Comparison of ENCODE assay signal across 1 cellular context in the genomic region with DNA sequence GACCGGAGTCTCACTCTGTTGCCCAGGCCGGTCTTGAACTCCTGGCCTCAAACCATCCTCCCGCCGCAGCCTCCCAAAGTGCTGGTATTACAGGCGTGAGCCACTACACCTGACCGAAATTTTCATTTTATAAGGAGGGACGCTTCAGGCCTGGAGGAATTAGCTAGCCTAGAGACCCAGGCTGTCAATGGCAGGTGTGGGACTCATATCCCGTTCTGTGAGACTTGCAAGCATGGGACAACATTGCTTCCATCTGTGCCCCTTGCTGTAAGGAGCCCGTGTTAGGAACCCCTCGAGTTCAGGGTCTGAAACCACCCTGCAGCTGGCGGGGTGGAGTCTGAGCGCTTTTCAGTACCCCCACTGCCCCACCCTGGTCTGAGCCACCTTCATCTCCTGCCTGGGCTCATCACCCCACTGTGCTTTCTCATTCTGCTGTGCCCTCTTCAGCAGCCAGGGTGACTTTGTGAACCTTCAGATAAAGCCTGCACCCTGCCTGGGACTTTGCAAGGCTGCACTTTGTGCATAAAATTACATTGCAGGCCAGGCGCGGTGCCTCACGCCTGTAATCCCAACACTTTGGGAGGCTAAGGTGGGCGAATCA.
TF ChIP-seq lines count a peak whose summit lies in the region.

No MANE protein-coding gene starts in this region.

TF ChIP-seq in H1, 55 proteins besides CTCF, POLR2A, EP300 and RAD21:
- no peak for TF ChIP-seq ZNF274 (IDR thresholded peaks at IDR 0.05; ENCODE audit: borderline replicate concordance, extremely low read depth, low read length)
